10 cellular contexts compared by ENCODE assay signal in genomic region chr15:85751731-85752421, GRCh38. TPM values are rescaled to one million over a fixed set of nuclear protein-coding genes. Genes with fewer than 3 reads are reported as not detected.
A peak's percentile ranks its signal among the peaks of the same experiment; 100 is the strongest.
DNase-seq lines count a peak whose midpoint lies in the region; ATAC-seq and TF ChIP-seq lines count a peak whose summit lies in the region.
"Had no signal": no experiment of that assay in that cellular context is flagged by ENCODE, and none has a peak within 500 bp of the region (broad histone marks: within the 10 kb centered on the region; RNA-seq: fewer than 3 reads in every experiment).

No MANE protein-coding gene starts in this region.

- peak overlapping the region; percentile 82 to 97 (median 94) for H3K27ac Mint-ChIP-seq in brain

- H3K9ac ChIP-seq in HUES48 (ENCODE audit: low read depth, low read length) (no peak overlapping the region), smooth muscle cell (ENCODE audit: low read depth) (no peak overlapping the region)
- H3K9ac ChIP-seq: GM23248 had no signal

- H3K4me1 Mint-ChIP-seq in brain, result peaks cover 83% of the 10 kb centered on the region

- H4K20me1 ChIP-seq in smooth muscle cell (ENCODE audit: low read depth), result peaks cover 9% of the 10 kb centered on the region

- peak overlapping the region; percentile 87 for H3K27ac ChIP-seq in HUES48 (ENCODE audit: low read depth, low read length)
- H3K27ac ChIP-seq in left lung, result peak overlapping the region in 1 of 2 donors; percentile 81
- no peak overlapping the region for H3K27ac ChIP-seq in smooth muscle cell (ENCODE audit: low read depth)
- H3K27ac ChIP-seq: GM23248 had no signal

- peaks cover 45% of the 10 kb centered on the region for H3K4me1 ChIP-seq in HUES48 (ENCODE audit: control insufficient read depth, insufficient read depth, low read length)
- H3K4me1 ChIP-seq in left lung, result peaks cover 16 to 22% of the 10 kb centered on the region in 2 donors
- H3K4me1 ChIP-seq in smooth muscle cell (ENCODE audit: low read depth), result peaks cover 31% of the 10 kb centered on the region

- peak overlapping the region; percentile 45 to 68 (median 63) for H3K4me3 Mint-ChIP-seq in brain

- no peaks in the 10 kb centered on the region for H3K27me3 ChIP-seq in HUES48 (ENCODE audit: control insufficient read depth, insufficient read depth, low read length)
- H3K27me3 ChIP-seq in left lung, result no peaks in the 10 kb centered on the region
- H3K27me3 ChIP-seq in smooth muscle cell (ENCODE audit: low read depth), result no peaks in the 10 kb centered on the region

- H3K4me3 ChIP-seq in HUES48 (ENCODE audit: low read depth, low read length), result peak overlapping the region; percentile 42
- no peak overlapping the region for H3K4me3 ChIP-seq in left lung
- no peak overlapping the region for H3K4me3 ChIP-seq in smooth muscle cell
- H3K4me3 ChIP-seq: GM23248 had no signal

- H3K36me3 Mint-ChIP-seq in brain, result peaks cover 33% of the 10 kb centered on the region

- no peak overlapping the region for H2AFZ ChIP-seq in smooth muscle cell (ENCODE audit: low read depth)
- H2AFZ ChIP-seq: GM23248 had no signal

- H3K79me2 ChIP-seq in smooth muscle cell (ENCODE audit: low read depth), result no peaks in the 10 kb centered on the region

- no peaks in the 10 kb centered on the region for H3K9me3 Mint-ChIP-seq in brain

- intact Hi-C loops in left lung (cut with DNase I), result no loop called here

- H3K36me3 ChIP-seq in HUES48 (ENCODE audit: control insufficient read depth, insufficient read depth, low read length) (peaks cover 23% of the 10 kb centered on the region; the same call in 1 of the 2 replicates), left lung (peaks cover 0 to 30% of the 10 kb centered on the region in 2 donors), smooth muscle cell (ENCODE audit: low read depth) (no peaks in the 10 kb centered on the region)

- 65% methylated on average over 21 of the region's 21 CpGs for WGBS in smooth muscle cell (ENCODE audit: low lambda C conversion rate)

- ATAC-seq in left lung, result no peak

- H3K9me3 ChIP-seq in HUES48 (ENCODE audit: control insufficient read depth, insufficient read depth, low read length) (no peaks in the 10 kb centered on the region), left lung (no peaks in the 10 kb centered on the region), smooth muscle cell (replicated peaks; ENCODE audit: low read depth) (no peaks in the 10 kb centered on the region)

- H3K4me2 ChIP-seq in smooth muscle cell, result peak overlapping the region; percentile 47

- DNase-seq in left lung (peak; percentile 32 to 68), smooth muscle cell (lab: John Stamatoyannopoulos, UW; ENCODE audit: unreplicated experiment) (no peak), hepatic stellate cell (ENCODE audit: low spot score) (no peak), NCI-H1436 (lab: John Stamatoyannopoulos, UW) (no peak), cerebellar nuclear complex (lab: John Stamatoyannopoulos, UW) (no peak)
- DNase-seq: GM23248; NCI-H1092; stimulated activated CD4-positive, alpha-beta T cell treated with anti-CD3 and anti-CD28 coated beads, Interleukin-2, amount 100 ng/mL, for 24 hours had no signal

- peaks cover 5% of the 10 kb centered on the region for H3F3A ChIP-seq in smooth muscle cell (ENCODE audit: low read depth)

- no peak for TF ChIP-seq CTCF in brain (conservative IDR thresholded peaks at IDR 0.05)
- no peak for TF ChIP-seq CTCF in left lung (IDR thresholded peaks at IDR 0.05)
- TF ChIP-seq CTCF in smooth muscle cell (IDR thresholded peaks at IDR 0.05; ENCODE audit: borderline replicate concordance, insufficient read depth, poor library complexity, severe bottlenecking), result no peak

- H3K27me3 Mint-ChIP-seq in brain, result no peaks in the 10 kb centered on the region

RNA-seq across cellular contexts. Expression of gene KLHL25, which starts 42.8 kb away (rescaled TPM):
- polyA plus RNA-seq in brain (ENCODE audit: insufficient read depth, low read depth, low replicate concordance) (14.7 TPM), smooth muscle cell (5.1 and 6.7 TPM in 2 replicates)
- total RNA-seq in left lung (1 to 10 TPM; 4.4 to 4.6 TPM), smooth muscle cell (5.0 and 10.1 TPM in 2 replicates)

Comparison
In these comparisons a context has a peak if more than half of its experiments do, and no peak if none do; other contexts are left out.
1. DNase-seq: peak in left lung (2 of 2); none in smooth muscle cell (single experiment), hepatic stellate cell (single experiment), NCI-H1436 (single experiment) and cerebellar nuclear complex (0 of 2).